ENCODE assay signal across 10 cellular contexts in the genomic region with DNA sequence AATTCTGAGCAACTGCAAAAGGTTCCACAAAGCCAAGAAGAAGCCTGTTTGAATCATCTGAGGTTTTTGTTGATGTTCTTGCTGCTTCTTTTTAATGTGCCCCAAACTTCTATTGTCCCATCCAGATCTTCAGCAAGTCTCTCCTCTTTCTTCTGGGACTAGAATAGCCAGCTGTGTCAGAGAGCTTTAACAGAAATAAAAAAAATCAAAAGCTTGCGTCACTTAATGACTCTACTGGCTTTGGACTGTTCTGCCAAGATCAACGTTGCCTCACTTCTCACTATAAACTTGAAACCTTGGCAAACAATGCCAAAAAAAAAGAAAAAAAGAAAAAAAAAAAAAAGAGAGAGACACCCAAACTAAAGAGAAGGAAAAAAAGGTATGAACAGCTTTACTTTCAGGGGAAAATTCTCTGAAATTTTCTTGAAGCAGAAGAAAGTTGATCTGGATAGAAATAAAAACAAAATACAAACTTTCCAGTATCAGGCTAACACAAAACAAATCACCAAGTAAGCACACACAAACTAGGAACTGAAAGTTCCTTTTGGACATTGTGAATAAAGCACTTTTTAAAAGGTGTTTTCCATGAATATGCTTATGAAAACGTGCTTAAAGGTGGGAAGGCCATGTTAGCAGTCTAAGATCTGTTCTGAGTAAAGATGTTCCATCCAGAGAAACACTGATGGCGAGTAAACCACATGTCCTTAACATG. TPM values are rescaled to one million over a fixed set of nuclear protein-coding genes. Genes with fewer than 3 reads are reported as not detected.
DNase-seq lines count a peak whose midpoint lies in the region; ATAC-seq and TF ChIP-seq lines count a peak whose summit lies in the region.
"Had no signal": no experiment of that assay in that cellular context is flagged by ENCODE, and none has a peak within 500 bp of the region (broad histone marks: within the 10 kb centered on the region; RNA-seq: fewer than 3 reads in every experiment).

No MANE protein-coding gene starts in this region.

- H3K27me3 ChIP-seq in upper lobe of right lung, result no peaks in the 10 kb centered on the region

- intact Hi-C loops in upper lobe of right lung (cut with DNase I), result no loop called here

- H3K27ac ChIP-seq in coronary artery (peak overlapping the region; percentile 89 to 92), upper lobe of right lung (peak overlapping the region; percentile 82)

- ATAC-seq in upper lobe of right lung, result peak; percentile 62

- no peaks in the 10 kb centered on the region for H3K9me3 ChIP-seq in upper lobe of right lung

- peak; percentile 1 for DNase-seq in DMS79 treated with DMSO at 0.1 percent for 48 hours (lab: John Stamatoyannopoulos, UW)
- no peak for DNase-seq in DMS79 (lab: John Stamatoyannopoulos, UW)
- no peak for DNase-seq in coronary artery (ENCODE audit: low spot score)
- DNase-seq in lung microvascular endothelial cell (ENCODE audit: low read depth in 2 of 2), result peak; percentile 61 to 76
- no peak for DNase-seq in upper lobe of right lung
- DNase-seq in NCI-H82 treated with DMSO at 0.1 percent for 48 hours (lab: John Stamatoyannopoulos, UW; ENCODE audit: unreplicated experiment), result no peak
- DNase-seq in cerebellar nuclear complex (lab: John Stamatoyannopoulos, UW), result no peak
- DNase-seq in stimulated activated CD4-positive, alpha-beta T cell treated with anti-CD3 and anti-CD28 coated beads, Interleukin-12 subunit alpha, Interleukin-12 subunit beta, amount 100 ng/mL, for 4 hours, result no peak
- DNase-seq: 8988T, hypothalamus had no signal

- H3K4me3 ChIP-seq in coronary artery (peak overlapping the region; percentile 62), upper lobe of right lung (peak overlapping the region; percentile 52)

- H3K4me1 ChIP-seq in upper lobe of right lung, result peaks cover 13% of the 10 kb centered on the region

- TF ChIP-seq CTCF in coronary artery (IDR thresholded peaks at IDR 0.05) (no peak), upper lobe of right lung (IDR thresholded peaks at IDR 0.05) (no peak)

- no peaks in the 10 kb centered on the region for H3K36me3 ChIP-seq in upper lobe of right lung

RNA-seq across cellular contexts. Expression of gene USP54, which starts 14.8 kb away (rescaled TPM):
- total RNA-seq in lung microvascular endothelial cell (3.4 and 7.2 TPM in 2 replicates), upper lobe of right lung (114 TPM)

Comparison
In these comparisons a context has a peak if more than half of its experiments do, and no peak if none do; other contexts are left out.
1. DNase-seq: peak in DMS79 treated with DMSO at 0.1 percent for 48 hours (single experiment) and lung microvascular endothelial cell (2 of 2); none in DMS79 (single experiment), coronary artery (single experiment), upper lobe of right lung (single experiment), NCI-H82 treated with DMSO at 0.1 percent for 48 hours (single experiment), cerebellar nuclear complex (0 of 2) and stimulated activated CD4-positive, alpha-beta T cell treated with anti-CD3 and anti-CD28 coated beads, Interleukin-12 subunit alpha, Interleukin-12 subunit beta, amount 100 ng/mL, for 4 hours (single experiment).
2. RNA of gene USP54, which starts 14.8 kb away (total RNA-seq): 114 TPM in upper lobe of right lung (single experiment); 3.4 to 7.2 TPM in lung microvascular endothelial cell; every median in the first group is over 10 times any median in the second.